Comparison of ENCODE assay signal across 32 cellular contexts in genomic region chr22:20974336-20974955, GRCh38. TPM values are rescaled to one million over a fixed set of nuclear protein-coding genes. Genes with fewer than 3 reads are reported as not detected.
"Had no signal": no experiment of that assay in that cellular context is flagged by ENCODE, and none has a peak within 500 bp of the region (broad histone marks: within the 10 kb centered on the region; RNA-seq: fewer than 3 reads in every experiment).

No MANE protein-coding gene starts in this region.

- H3K9me3 Mint-ChIP-seq: central memory CD8-positive, alpha-beta T cell had no signal

- H3K36me3 Mint-ChIP-seq: activated naive CD4-positive, alpha-beta T cell treated with anti-CD3 and anti-CD28 coated beads, Interleukin-2, amount 10 ng/mL, durations not matched to agents 7 days and 5 days; activated naive CD8-positive, alpha-beta T cell; brain had no signal

- H3K36me3 ChIP-seq: SJCRH30 had no signal

- H3K27me3 ChIP-seq: SJCRH30 had no signal

- FAIRE-seq: TTC549 had no signal

- H3K4me1 ChIP-seq: SJCRH30 had no signal

- H3K4me3 Mint-ChIP-seq: activated B cell treated with CpG ODN at 0.5 μM for 24 hours; activated CD4-positive, alpha-beta memory T cell treated with anti-CD3 and anti-CD28 coated beads for 36 hours; activated naive CD4-positive, alpha-beta T cell treated with anti-CD3 and anti-CD28 coated beads, Interleukin-2, amount 10 ng/mL, durations not matched to agents 7 days and 5 days; activated naive CD8-positive, alpha-beta T cell; activated naive CD8-positive, alpha-beta T cell treated with anti-CD3 and anti-CD28 coated beads, Interleukin-2, amount 50 U/mL, for 24 hours; activated T-cell treated with anti-CD3 and anti-CD28 coated beads, Interleukin-2, amount 50 U/mL, for 4 hours; activated T-helper 1 cell treated with anti-CD3 and anti-CD28 coated beads, Interleukin-12 subunit alpha, Interleukin-12 subunit beta, Interleukin-2, Interleukin-4 antibody, amounts not matched to agents 30 ng/mL and 10 ng/mL and 1 ng/mL, durations not matched to agents 14 hours and 24 hours and 36 hours; brain; central memory CD8-positive, alpha-beta T cell; T-helper 2 cell treated with Interferon-gamma antibody and Interleukin-4, amounts not matched to agents 5 μg/mL and 100 μg/mL, for 36 hours had no signal

- H3K4me3 ChIP-seq: SJCRH30, SK-N-MC had no signal

- ATAC-seq: activated naive CD8-positive, alpha-beta T cell treated with anti-CD3 and anti-CD28 coated beads, Interleukin-2, amount 50 U/mL, for 24 hours; activated T-cell treated with anti-CD3 and anti-CD28 coated beads, Interleukin-2, amount 50 U/mL, for 4 hours had no signal

- H3K4me2 ChIP-seq: KMS-11 had no signal

- H3K27me3 Mint-ChIP-seq: activated B cell treated with CpG ODN at 0.5 μM for 24 hours; activated naive CD8-positive, alpha-beta T cell; activated naive CD8-positive, alpha-beta T cell treated with anti-CD3 and anti-CD28 coated beads, Interleukin-2, amount 50 U/mL, for 24 hours; brain had no signal

- H3K27ac ChIP-seq: KMS-11, SJCRH30, SK-N-MC had no signal

- H3K27ac Mint-ChIP-seq: activated B cell treated with CpG ODN at 0.5 μM for 24 hours; activated CD4-positive, alpha-beta memory T cell treated with anti-CD3 and anti-CD28 coated beads for 36 hours; activated naive CD4-positive, alpha-beta T cell treated with anti-CD3 and anti-CD28 coated beads, Interleukin-2, amount 10 ng/mL, durations not matched to agents 7 days and 5 days; activated naive CD8-positive, alpha-beta T cell; activated naive CD8-positive, alpha-beta T cell treated with anti-CD3 and anti-CD28 coated beads, Interleukin-2, amount 50 U/mL, for 24 hours; activated T-helper 1 cell treated with anti-CD3 and anti-CD28 coated beads, Interleukin-12 subunit alpha, Interleukin-12 subunit beta, Interleukin-2, Interleukin-4 antibody, amounts not matched to agents 30 ng/mL and 10 ng/mL and 1 ng/mL, durations not matched to agents 14 hours and 24 hours and 36 hours; brain; T-helper 2 cell treated with Interferon-gamma antibody and Interleukin-4, amounts not matched to agents 5 μg/mL and 100 μg/mL, for 36 hours had no signal

- DNase-seq: activated B cell treated with CpG ODN at 0.5 μM for 24 hours; activated CD4-positive, alpha-beta memory T cell treated with anti-CD3 and anti-CD28 coated beads for 36 hours; activated CD4-positive, alpha-beta T cell treated with anti-CD3 and anti-CD28 coated beads for 4 hours; activated CD4-positive, alpha-beta T cell treated with anti-CD3 and anti-CD28 coated beads, Interleukin-2, amount 50 U/mL, for 1 hour; activated CD4-positive, CD25-positive, alpha-beta regulatory T cell treated with anti-CD3 and anti-CD28 coated beads, Interleukin-2, amount 50 U/mL, for 72 hours; activated CD8-positive, alpha-beta memory T cell treated with anti-CD3 and anti-CD28 coated beads, Interleukin-2, amount 50 U/mL, for 4 hours; activated naive CD4-positive, alpha-beta T cell treated with anti-CD3 and anti-CD28 coated beads, Interleukin-2, amount 10 ng/mL, durations not matched to agents 7 days and 5 days; activated naive CD8-positive, alpha-beta T cell treated with anti-CD3 and anti-CD28 coated beads, Interleukin-2, amount 50 U/mL, for 24 hours; activated T-cell treated with anti-CD3 and anti-CD28 coated beads for 4 hours; activated T-cell treated with anti-CD3 and anti-CD28 coated beads, Interleukin-2, amount 50 U/mL, for 4 hours; anterior cingulate cortex; MM.1S; MV-4-11; NCI-H1092; NCI-H1436 treated with DMSO at 0.1 percent for 48 hours; NCI-H1694 treated with DMSO at 0.1 percent for 48 hours; NCI-H2081; NCI-H345; NCI-H524 treated with DMSO at 0.1 percent for 48 hours; OCI-M1; SHP77; SJCRH30 had no signal

- H3K9ac ChIP-seq: KMS-11 had no signal

RNA-seq across cellular contexts. Expression of gene AIFM3, which starts 7.4 kb away (rescaled TPM):
- total RNA-seq: activated CD4-positive, alpha-beta memory T cell treated with anti-CD3 and anti-CD28 coated beads for 36 hours; LHCN-M2; SJCRH30; T-helper 1 cell treated with Interleukin-12 subunit alpha and Interleukin-12 subunit beta and Interleukin-4 antibody, amounts not matched to agents 30 ng/mL and 1 ng/mL, for 36 hours had no signal

RNA-seq across cellular contexts. Expression of gene P2RX6, which starts 40.5 kb away (rescaled TPM):
- total RNA-seq: activated CD4-positive, alpha-beta memory T cell treated with anti-CD3 and anti-CD28 coated beads for 36 hours had no signal
